Comparison of ENCODE assay signal across 16 cellular contexts in genomic region chrX:50801135-50801534, GRCh38. TPM values are rescaled to one million over a fixed set of nuclear protein-coding genes. Genes with fewer than 3 reads are reported as not detected.
DNase-seq lines count a peak whose midpoint lies in the region; ATAC-seq and TF ChIP-seq lines count a peak whose summit lies in the region.
"Had no signal": no experiment of that assay in that cellular context is flagged by ENCODE, and none has a peak within 500 bp of the region (broad histone marks: within the 10 kb centered on the region; RNA-seq: fewer than 3 reads in every experiment).

No MANE protein-coding gene starts in this region.

- H3K4me1 Mint-ChIP-seq in chondrocyte (ENCODE audit: low read depth) (peaks cover 39% of the 10 kb centered on the region), neural crest cell (peaks cover 39% of the 10 kb centered on the region)

- no peak for TF ChIP-seq POLR2A in breast epithelium (IDR thresholded peaks at IDR 0.05)

- no peaks in the 10 kb centered on the region for H3K36me3 ChIP-seq in breast epithelium
- H3K36me3 ChIP-seq: Peyer's patch had no signal

- H3K4me3 Mint-ChIP-seq in chondrocyte (ENCODE audit: unreplicated experiment) = no peak overlapping the region
- no peak overlapping the region for H3K4me3 Mint-ChIP-seq in neural crest cell

- H3K27ac ChIP-seq in breast epithelium = no peak overlapping the region
- H3K27ac ChIP-seq: Peyer's patch had no signal

- H3K36me3 Mint-ChIP-seq in chondrocyte (ENCODE audit: low read depth) (no peaks in the 10 kb centered on the region), neural crest cell (ENCODE audit: low read depth) (peaks cover 3% of the 10 kb centered on the region)

- H3K9me3 ChIP-seq in breast epithelium = no peaks in the 10 kb centered on the region
- H3K9me3 ChIP-seq: Peyer's patch had no signal

- H3K27me3 Mint-ChIP-seq in chondrocyte (ENCODE audit: low read depth) = no peaks in the 10 kb centered on the region
- H3K27me3 Mint-ChIP-seq in neural crest cell (ENCODE audit: low read depth) = no peaks in the 10 kb centered on the region

- TF ChIP-seq CTCF in chondrocyte (IDR thresholded peaks at IDR 0.05) = no peak
- no peak for TF ChIP-seq CTCF in neural crest cell (conservative IDR thresholded peaks at IDR 0.05)
- TF ChIP-seq CTCF in breast epithelium (IDR thresholded peaks at IDR 0.05) = no peak

- H3K9me3 Mint-ChIP-seq in chondrocyte (ENCODE audit: low read depth) (peaks cover 14% of the 10 kb centered on the region), neural crest cell (peaks cover 13% of the 10 kb centered on the region)

- H3K27me3 ChIP-seq in breast epithelium = peaks cover 0 to 45% of the 10 kb centered on the region in 2 donors
- H3K27me3 ChIP-seq: Peyer's patch had no signal

- no peak overlapping the region for H3K4me3 ChIP-seq in breast epithelium
- H3K4me3 ChIP-seq: Peyer's patch had no signal

- H3K27ac Mint-ChIP-seq in chondrocyte (ENCODE audit: unreplicated experiment) (peak overlapping the region; percentile 97), neural crest cell (ENCODE audit: unreplicated experiment) (peak overlapping the region; percentile 50)

- no peaks in the 10 kb centered on the region for H3K4me1 ChIP-seq in breast epithelium
- H3K4me1 ChIP-seq: Peyer's patch had no signal

- peak; percentile 78 for ATAC-seq in left ventricle myocardium superior

- intact Hi-C loops in left ventricle myocardium superior (cut with micrococcal nuclease) (no loop called here), breast epithelium (cut with DNase I; ENCODE audit: low total_unique reads) (no loop called here)

- DNase-seq in ELF-1 (ENCODE audit: low read depth, low spot score) (peak; percentile 10), chondrocyte (ENCODE audit: low spot score) (no peak), left ventricle myocardium superior (no peak), neural crest cell (ENCODE audit: low read depth, low spot score) (no peak), breast epithelium (ENCODE audit: low spot score in 2 of 2) (no peak), germinal center (ENCODE audit: low spot score) (no peak), GM03348 (ENCODE audit: low spot score) (no peak)
- DNase-seq: C1 segment of cervical spinal cord, DND-41, GDM1, MM.1S, NCI-H1092 treated with DMSO at 0.1 percent for 48 hours, NCI-H1694, NCI-H510A treated with DMSO at 0.1 percent for 48 hours, Peyer's patch, SHP77 treated with DMSO at 0.1 percent for 48 hours had no signal

RNA-seq across cellular contexts. Expression of gene SHROOM4, which starts 12.9 kb away (rescaled TPM):
- total RNA-seq in chondrocyte (5.5 to 7.5 TPM (median 6.4 TPM) in 3 replicates), left ventricle myocardium superior (8.9 TPM), neural crest cell (6.2 and 7.2 TPM in 2 replicates), breast epithelium (10 to 100 TPM in 2 of 3 donors, 1 to 10 TPM in 1; 6.9 to 13.8 (median 12.5) TPM)
